ENCODE assay signal across 2 cellular contexts in genomic region chr21:45391743-45392079, GRCh38.
TF ChIP-seq lines count a peak whose summit lies in the region.

No MANE protein-coding gene starts in this region.

TF ChIP-seq in IMR-90, 13 proteins besides CTCF, POLR2A, EP300 and RAD21:
- no peak for TF ChIP-seq MAZ (IDR thresholded peaks at IDR 0.05; ENCODE audit: borderline replicate concordance, low read depth, low read length)
- no peak for TF ChIP-seq BHLHE40 (IDR thresholded peaks at IDR 0.05; ENCODE audit: low read depth, low read length)
- TF ChIP-seq RFX5 (IDR thresholded peaks at IDR 0.05; ENCODE audit: low read depth, low read length), result no peak
- TF ChIP-seq MAFK (IDR thresholded peaks at IDR 0.05; ENCODE audit: low read depth, low read length), result no peak
- no peak for TF ChIP-seq RCOR1 (IDR thresholded peaks at IDR 0.05; ENCODE audit: insufficient replicate concordance, low read length)
- no peak for TF ChIP-seq CHD1 (IDR thresholded peaks at IDR 0.05; ENCODE audit: low read depth, low read length)
- no peak for TF ChIP-seq CEBPB (IDR thresholded peaks at IDR 0.05; ENCODE audit: low read depth, low read length)
- TF ChIP-seq FOS (IDR thresholded peaks at IDR 0.05; ENCODE audit: low read depth, low read length), result no peak
- no peak for TF ChIP-seq NFE2L2 (IDR thresholded peaks at IDR 0.05; ENCODE audit: low read depth, low read length)
- no peak for TF ChIP-seq SMC3 (IDR thresholded peaks at IDR 0.05; ENCODE audit: low read depth, low read length)
- no peak for TF ChIP-seq ELK1 (IDR thresholded peaks at IDR 0.05; ENCODE audit: borderline replicate concordance, low read depth, low read length)
- no peak for TF ChIP-seq USF2 (IDR thresholded peaks at IDR 0.05; ENCODE audit: low read depth, low read length)
- no peak for TF ChIP-seq MXI1 (IDR thresholded peaks at IDR 0.05; ENCODE audit: borderline replicate concordance, low read depth, low read length)

TF ChIP-seq in H1, 55 proteins besides CTCF, POLR2A, EP300 and RAD21:
- TF ChIP-seq CHD7 (IDR thresholded peaks at IDR 0.05; ENCODE audit: insufficient replicate concordance, low read length) (no peak), SIRT6 (IDR thresholded peaks at IDR 0.05; ENCODE audit: low read length) (no peak)
